Comparison of ENCODE assay signal across 8 cellular contexts in genomic region chr20:63969851-63970713, GRCh38. TPM values are rescaled to one million over a fixed set of nuclear protein-coding genes. Genes with fewer than 3 reads are reported as not detected.
DNase-seq lines count a peak whose midpoint lies in the region; ATAC-seq, FAIRE-seq and TF ChIP-seq lines count a peak whose summit lies in the region.

Gene ZNF512B, minus strand, starts transcription at chr20:63969930. Its CDS starts 1,980 bp downstream, at chr20:63967950.

- 6 to 47% methylated on average over 3 to 40 of the region's 70 CpGs for WGBS in upper lobe of left lung, 2 donors

- CTCF ChIA-PET in naive thymus-derived CD4-positive, alpha-beta T cell (lab: Charles Lee), result no interaction called here

- H3K27me3 ChIP-seq in naive thymus-derived CD4-positive, alpha-beta T cell (ENCODE audit: control insufficient read depth in 2 of 2, insufficient read depth in 2 of 2, low read length in 2 of 2), result no peaks in the 10 kb centered on the region
- no peaks in the 10 kb centered on the region for H3K27me3 ChIP-seq in upper lobe of left lung

- H3K4me3 ChIP-seq in fibroblast of mammary gland (ENCODE audit: control insufficient read depth, low read depth, low read length), result peak within 1 kb of the TSS; percentile 57
- peak within 1 kb of the TSS; percentile 70 for H3K4me3 ChIP-seq in naive thymus-derived CD4-positive, alpha-beta T cell (ENCODE audit: low read length)
- H3K4me3 ChIP-seq in upper lobe of left lung, result peak within 1 kb of the TSS; percentile 49 to 82 (median 74)

- no peaks in the 10 kb centered on the region for H3K9me3 Mint-ChIP-seq in activated T-cell treated with anti-CD3 and anti-CD28 coated beads, Interleukin-2, amount 50 U/mL, for 4 hours
- no peaks in the 10 kb centered on the region for H3K9me3 Mint-ChIP-seq in naive thymus-derived CD4-positive, alpha-beta T cell

- POLR2A ChIA-PET in naive thymus-derived CD4-positive, alpha-beta T cell (lab: Charles Lee), result interaction anchor here (0.7 kb wide), 1 partner anchor 268 kb away, joined by 4 read pairs; no protein-coding TSS in a partner anchor

- TF ChIP-seq POLR2A in GM12892 (IDR thresholded peaks at IDR 0.05; ENCODE audit: low read depth, low read length), result no peak
- TF ChIP-seq POLR2A in upper lobe of left lung (IDR thresholded peaks at IDR 0.05), result no peak

- intact Hi-C loops in naive thymus-derived CD4-positive, alpha-beta T cell (cut with micrococcal nuclease), result loop anchor here (1.0 to 5.0 kb wide), 5 partner anchors 13 to 698 kb away; partner anchors contain the start of genes ARFGAP1 (in 1 of the 2), ARFRP1 (in 1 of the 2), PTK6 (in 1 of the 2) and ZGPAT (in 1 of the 2)

- H3K36me3 Mint-ChIP-seq in activated T-cell treated with anti-CD3 and anti-CD28 coated beads, Interleukin-2, amount 50 U/mL, for 4 hours (ENCODE audit: insufficient read depth), result peaks cover 6% of the 10 kb centered on the region
- H3K36me3 Mint-ChIP-seq in naive thymus-derived CD4-positive, alpha-beta T cell, result peaks cover 0 to 33% (median 0%) of the 10 kb centered on the region in 5 donors

- H3K4me1 Mint-ChIP-seq in activated T-cell treated with anti-CD3 and anti-CD28 coated beads, Interleukin-2, amount 50 U/mL, for 4 hours (ENCODE audit: low read depth), result peaks cover 21% of the 10 kb centered on the region
- peaks cover 7 to 44% (median 37%) of the 10 kb centered on the region in 7 donors for H3K4me1 Mint-ChIP-seq in naive thymus-derived CD4-positive, alpha-beta T cell

- peaks cover 0 to 30% (median 6%) of the 10 kb centered on the region in 3 experiments for H3K36me3 ChIP-seq in naive thymus-derived CD4-positive, alpha-beta T cell (ENCODE audit: control insufficient read depth in 2 of 3, insufficient read depth in 3 of 3, low read length in 3 of 3)
- H3K36me3 ChIP-seq in upper lobe of left lung, result peaks cover 0 to 11% (median 6%) of the 10 kb centered on the region in 4 donors

- peaks cover 0 to 9% (median 0%) of the 10 kb centered on the region in 3 experiments for H3K9me3 ChIP-seq in naive thymus-derived CD4-positive, alpha-beta T cell (ENCODE audit: control insufficient read depth in 2 of 3, low read length in 3 of 3)
- peaks cover 0 to 7% (median 0%) of the 10 kb centered on the region in 4 donors for H3K9me3 ChIP-seq in upper lobe of left lung

- peak; percentile 44 for FAIRE-seq in GM12892 (lab: Jason Lieb, UNC)

- DNase-seq in 8988T, result peak; percentile 96
- peak; percentile 82 for DNase-seq in GM12892 (ENCODE audit: insufficient read length)
- DNase-seq in NCI-H69 (lab: John Stamatoyannopoulos, UW), result peak; percentile 86
- peak; percentile 59 for DNase-seq in activated T-cell treated with anti-CD3 and anti-CD28 coated beads, Interleukin-2, amount 50 U/mL, for 4 hours
- no peak for DNase-seq in fibroblast of mammary gland (ENCODE audit: low read depth)
- peak; percentile 35 to 65 (median 56) for DNase-seq in naive thymus-derived CD4-positive, alpha-beta T cell
- peak in 1 of 2 donors; percentile 92 for DNase-seq in upper lobe of left lung

- H3K4me3 Mint-ChIP-seq in activated T-cell treated with anti-CD3 and anti-CD28 coated beads, Interleukin-2, amount 50 U/mL, for 4 hours, result peak within 1 kb of the TSS; percentile 83
- H3K4me3 Mint-ChIP-seq in naive thymus-derived CD4-positive, alpha-beta T cell, result peak within 1 kb of the TSS; percentile 73 to 91 (median 83)

- no peaks in the 10 kb centered on the region for H3K27me3 Mint-ChIP-seq in activated T-cell treated with anti-CD3 and anti-CD28 coated beads, Interleukin-2, amount 50 U/mL, for 4 hours (ENCODE audit: low read depth)
- H3K27me3 Mint-ChIP-seq in naive thymus-derived CD4-positive, alpha-beta T cell, result peaks cover 0 to 2% (median 0%) of the 10 kb centered on the region in 5 donors

- peak within 1 kb of the TSS; percentile 80 for H3K27ac ChIP-seq in naive thymus-derived CD4-positive, alpha-beta T cell (ENCODE audit: low read depth, low read length)
- H3K27ac ChIP-seq in upper lobe of left lung, result peak within 1 kb of the TSS; percentile 58 to 75 (median 63)

- TF ChIP-seq EP300 in upper lobe of left lung (IDR thresholded peaks at IDR 0.05), result no peak

- no peak for TF ChIP-seq CTCF in fibroblast of mammary gland (conservative IDR thresholded peaks at IDR 0.05; ENCODE audit: control insufficient read depth, insufficient read depth, low read depth, low read length)
- no peak for TF ChIP-seq CTCF in upper lobe of left lung (IDR thresholded peaks at IDR 0.05)

- H3K4me1 ChIP-seq in naive thymus-derived CD4-positive, alpha-beta T cell (ENCODE audit: control insufficient read depth in 2 of 2, insufficient read depth in 2 of 2, low read length in 2 of 2), result peaks cover 9 to 18% of the 10 kb centered on the region in 2 donors
- H3K4me1 ChIP-seq in upper lobe of left lung, result peaks cover 26 to 45% (median 34%) of the 10 kb centered on the region in 4 donors

- ATAC-seq in activated T-cell treated with anti-CD3 and anti-CD28 coated beads, Interleukin-2, amount 50 U/mL, for 4 hours, result peak; percentile 60
- ATAC-seq in naive thymus-derived CD4-positive, alpha-beta T cell, result peak; percentile 71
- ATAC-seq in upper lobe of left lung (ENCODE audit: low FRiP score in 2 of 2) (peak in 1 of 2 donors; percentile 72), GM21447 (IDR thresholded peaks at IDR 0.05; ENCODE audit: unreplicated experiment) (no peak)

- H3K27ac Mint-ChIP-seq in naive thymus-derived CD4-positive, alpha-beta T cell, result peak within 1 kb of the TSS; percentile 59 to 91 (median 86)

RNA-seq across cellular contexts. Expression of gene ZNF512B, which starts in this region (rescaled TPM):
- 6.9 TPM for polyA plus RNA-seq in GM12892 (2012; ENCODE audit: missing spikeins)
- 10 to 100 TPM; 19.8 to 21.0 (median 20.2) TPM for total RNA-seq in activated T-cell treated with anti-CD3 and anti-CD28 coated beads, Interleukin-2, amount 50 U/mL, for 4 hours
- total RNA-seq in naive thymus-derived CD4-positive, alpha-beta T cell, result 10 to 100 TPM; 17.7 to 29.8 (median 26.3) TPM
- polyA plus RNA-seq in naive thymus-derived CD4-positive, alpha-beta T cell, result 1 to 10 TPM; 1.1 to 2.4 TPM
- 10 to 100 TPM; 10.8 to 22.0 (median 16.3) TPM for total RNA-seq in upper lobe of left lung
